In the genomic region with DNA sequence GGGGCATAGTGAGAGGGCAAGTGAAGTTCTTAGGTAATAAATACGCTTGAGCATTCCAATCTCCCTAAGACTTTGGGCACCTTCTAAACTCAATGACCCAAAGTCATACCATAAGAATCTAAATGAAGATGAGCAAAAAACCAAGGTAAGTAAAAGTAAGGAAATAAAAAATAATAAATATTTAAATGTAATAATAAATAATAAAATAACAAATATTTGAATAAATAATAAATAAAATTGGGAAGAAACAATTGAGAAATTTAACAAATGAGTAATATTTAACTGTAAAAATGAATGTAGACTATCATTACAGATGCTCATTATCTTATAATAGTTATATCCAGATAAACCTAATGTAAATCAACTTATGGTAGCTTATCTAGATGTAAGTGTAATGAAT, we compare ENCODE assay signal across 23 cellular contexts.
"Had no signal": no experiment of that assay in that cellular context is flagged by ENCODE, and none has a peak within 500 bp of the region (broad histone marks: within the 10 kb centered on the region; RNA-seq: fewer than 3 reads in every experiment).

No MANE protein-coding gene starts in this region.

- H3K27ac ChIP-seq: HL-60, KMS-11, RWPE1 had no signal

- FAIRE-seq: HTR-8/SVneo, K562, RCC 7860 had no signal

- H3K4me3 ChIP-seq: K562 had no signal

- H3K9me3 ChIP-seq: SK-N-SH had no signal

- ATAC-seq: K562 had no signal

- DNase-seq: Kasumi-1, MM.1S, NCI-H1092 treated with DMSO at 0.1 percent for 48 hours, NCI-H1436, NCI-H187, NCI-H2029, NCI-H2081 treated with DMSO at 0.1 percent for 48 hours, NCI-H2171, NCI-H226, NCI-H446, NCI-H510A, NCI-H524 treated with DMSO at 0.1 percent for 48 hours, NCI-H69, NCI-H774, SHP77, SK-N-SH, SW 1271 had no signal
